In genomic region chr15:66965201-66965900, GRCh38 we compare ENCODE assay signal across 1 cellular context.
TF ChIP-seq lines count a peak whose summit lies in the region.

No MANE protein-coding gene starts in this region.

TF ChIP-seq in K562, 482 proteins besides CTCF, POLR2A, EP300 and RAD21:
- TF ChIP-seq SRSF7 (optimal IDR thresholded peaks at IDR 0.05; ENCODE audit: low read depth, low read length) (no peak), ZNF174 (CRISPR knock-in tag; IDR thresholded peaks at IDR 0.05) (no peak), HDAC2 (IDR thresholded peaks at IDR 0.05) (no peak), SREBF2 (CRISPR knock-in tag; IDR thresholded peaks at IDR 0.05) (no peak), HMBOX1 (IDR thresholded peaks at IDR 0.05) (no peak), ETS1 (conservative IDR thresholded peaks at IDR 0.05; ENCODE audit: control insufficient read depth, low read depth, low read length) (no peak), CBX8 (IDR thresholded peaks at IDR 0.05; ENCODE audit: borderline replicate concordance, extremely low read depth, low read depth, low read length, poor library complexity, severe bottlenecking) (no peak), NR0B1 (IDR thresholded peaks at IDR 0.05; ENCODE audit: partially characterized antibody) (no peak), NR2C2 (CRISPR knock-in tag; IDR thresholded peaks at IDR 0.05) (no peak), NR2C2 (tag; IDR thresholded peaks at IDR 0.05) (no peak), ZNF717 (CRISPR knock-in tag; IDR thresholded peaks at IDR 0.05) (no peak), TEAD1 (CRISPR knock-in tag; IDR thresholded peaks at IDR 0.05) (no peak)
